In genomic region chr22:47284822-47285221, GRCh38 we compare ENCODE assay signal across 9 cellular contexts.
"Had no signal": no experiment of that assay in that cellular context is flagged by ENCODE, and none has a peak within 500 bp of the region (broad histone marks: within the 10 kb centered on the region; RNA-seq: fewer than 3 reads in every experiment).

No MANE protein-coding gene starts in this region.

- H3K4me1 ChIP-seq: HAP-1 had no signal

- DNase-seq: GM23248, GOT3, H7, IMR-90, KG1 had no signal

- FAIRE-seq: HTR-8/SVneo, K562 had no signal

- H3K9me3 ChIP-seq: HAP-1 had no signal

- ATAC-seq: HCT116, K562 had no signal

- H3K27ac ChIP-seq: GM23248 had no signal

- H3K36me3 ChIP-seq: HAP-1 had no signal

- H3K4me3 ChIP-seq: GM23248, HAP-1, K562 had no signal
